13 cellular contexts compared by ENCODE assay signal in the genomic region with DNA sequence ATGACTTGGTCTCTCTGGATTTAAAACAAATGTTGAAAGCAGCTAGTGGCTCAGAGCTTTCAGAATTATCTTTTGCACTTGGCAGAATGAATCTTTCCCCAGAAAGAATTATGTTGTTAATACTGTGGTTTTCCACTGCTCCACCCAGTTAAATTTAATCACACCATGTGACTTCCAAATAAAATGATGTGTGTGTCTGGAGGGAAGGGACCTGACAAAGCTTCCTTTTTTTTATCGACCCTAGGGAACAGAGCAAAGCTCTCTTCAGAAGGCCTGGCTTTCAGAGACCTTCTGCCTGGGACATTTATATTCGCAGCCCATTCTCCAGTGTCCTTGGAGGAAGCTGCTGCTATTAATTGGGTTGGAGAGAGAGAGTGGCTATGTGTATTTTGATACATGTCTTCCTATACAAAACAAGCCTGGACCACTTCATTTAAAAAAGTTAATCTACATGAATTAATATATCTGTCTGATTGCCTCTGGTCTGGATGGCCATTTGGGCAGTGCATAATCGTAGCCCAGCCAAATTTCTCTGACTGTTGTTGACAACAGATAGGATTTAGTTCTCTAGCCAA.
DNase-seq lines count a peak whose midpoint lies in the region; ATAC-seq and TF ChIP-seq lines count a peak whose summit lies in the region.
"Had no signal": no experiment of that assay in that cellular context is flagged by ENCODE, and none has a peak within 500 bp of the region (broad histone marks: within the 10 kb centered on the region; RNA-seq: fewer than 3 reads in every experiment).

No MANE protein-coding gene starts in this region.

- no peaks in the 10 kb centered on the region for H3K27me3 Mint-ChIP-seq in T-helper 2 cell treated with Interferon-gamma antibody and Interleukin-4, amounts not matched to agents 5 μg/mL and 100 μg/mL, for 36 hours (ENCODE audit: low read depth)

- peak overlapping the region in 2 of 11 experiments; percentile 5 to 27; a peak in 1 of 22 replicates for H3K9ac ChIP-seq in BLaER1 treated with 17β-estradiol and CSF1 and Interleukin-3, amounts not matched to agents 10 nM and 100 nM
- H3K9ac ChIP-seq in rectal smooth muscle tissue (ENCODE audit: low read length) = no peak overlapping the region

- peak overlapping the region in 3 of 11 experiments; percentile 8 to 84 (median 19); a peak in 1 of 22 replicates for H3K27ac ChIP-seq in BLaER1 treated with 17β-estradiol and CSF1 and Interleukin-3, amounts not matched to agents 10 nM and 100 nM
- peak overlapping the region; percentile 63 to 80 (median 76) for H3K27ac ChIP-seq in gastroesophageal sphincter
- H3K27ac ChIP-seq in rectal smooth muscle tissue (ENCODE audit: low read depth, low read length) = peak overlapping the region; percentile 59

- peaks cover 0 to 34% (median 24%) of the 10 kb centered on the region in 11 experiments; a peak in 14 of 22 replicates for H3K36me3 ChIP-seq in BLaER1 treated with 17β-estradiol and CSF1 and Interleukin-3, amounts not matched to agents 10 nM and 100 nM
- H3K36me3 ChIP-seq in gastroesophageal sphincter = no peaks in the 10 kb centered on the region
- no peaks in the 10 kb centered on the region for H3K36me3 ChIP-seq in rectal smooth muscle tissue (ENCODE audit: control insufficient read depth, insufficient read depth, low read length)

- 0 to 2% methylated on average over 2 to 3 of the region's 3 CpGs for WGBS in gastroesophageal sphincter (ENCODE audit: low coverage in 1 of 2), 2 donors

- TF ChIP-seq EP300 in gastroesophageal sphincter (IDR thresholded peaks at IDR 0.05) = no peak

- DNase-seq in SK-N-DZ (ENCODE audit: low spot score) (peak; percentile 48), iPS-NIHi11 (ENCODE audit: low spot score) (no peak)
- no peak for DNase-seq in T-helper 2 cell treated with Interferon-gamma antibody and Interleukin-4, amounts not matched to agents 5 μg/mL and 100 μg/mL, for 36 hours (ENCODE audit: low spot score)
- DNase-seq: activated effector memory CD4-positive, alpha-beta T cell treated with anti-CD3 and anti-CD28 coated beads, Interleukin-2, amount 50 U/mL, for 16 hours; mucosa of descending colon; spleen had no signal

- H3K4me3 ChIP-seq in BLaER1 treated with 17β-estradiol and CSF1 and Interleukin-3, amounts not matched to agents 10 nM and 100 nM = no peak overlapping the region
- H3K4me3 ChIP-seq in gastroesophageal sphincter = no peak overlapping the region
- H3K4me3 ChIP-seq in rectal smooth muscle tissue (ENCODE audit: low read length) = no peak overlapping the region
- H3K4me3 ChIP-seq: mucosa of descending colon, spleen had no signal

- H3K27ac Mint-ChIP-seq in T-helper 2 cell treated with Interferon-gamma antibody and Interleukin-4, amounts not matched to agents 5 μg/mL and 100 μg/mL, for 36 hours = no peak overlapping the region
- H3K27ac Mint-ChIP-seq: WTC11 had no signal

- peak; percentile 46 for ATAC-seq in gastroesophageal sphincter
- no peak for ATAC-seq in HG02571 (IDR thresholded peaks at IDR 0.05; ENCODE audit: unreplicated experiment)
- no peak for ATAC-seq in HG03139 (IDR thresholded peaks at IDR 0.05; ENCODE audit: unreplicated experiment)
- ATAC-seq: mucosa of descending colon, Panc1, WTC11 had no signal

- peaks cover 15% of the 10 kb centered on the region for H3K4me1 Mint-ChIP-seq in T-helper 2 cell treated with Interferon-gamma antibody and Interleukin-4, amounts not matched to agents 5 μg/mL and 100 μg/mL, for 36 hours (ENCODE audit: low read depth)

- no peak overlapping the region for H3K4me3 Mint-ChIP-seq in T-helper 2 cell treated with Interferon-gamma antibody and Interleukin-4, amounts not matched to agents 5 μg/mL and 100 μg/mL, for 36 hours
- H3K4me3 Mint-ChIP-seq: WTC11 had no signal

- H3K9me3 Mint-ChIP-seq in T-helper 2 cell treated with Interferon-gamma antibody and Interleukin-4, amounts not matched to agents 5 μg/mL and 100 μg/mL, for 36 hours = no peaks in the 10 kb centered on the region
- H3K9me3 Mint-ChIP-seq: WTC11 had no signal

- no peaks in the 10 kb centered on the region for H3K27me3 ChIP-seq in BLaER1 treated with 17β-estradiol and CSF1 and Interleukin-3, amounts not matched to agents 10 nM and 100 nM
- H3K27me3 ChIP-seq in gastroesophageal sphincter (no peaks in the 10 kb centered on the region), rectal smooth muscle tissue (ENCODE audit: control insufficient read depth, insufficient read depth, low read length) (no peaks in the 10 kb centered on the region)
- H3K27me3 ChIP-seq: spleen had no signal

- no peak for TF ChIP-seq CTCF in gastroesophageal sphincter (IDR thresholded peaks at IDR 0.05)

- peaks cover 58 to 86% (median 77%) of the 10 kb centered on the region in 10 experiments for H3K4me1 ChIP-seq in BLaER1 treated with 17β-estradiol and CSF1 and Interleukin-3, amounts not matched to agents 10 nM and 100 nM
- H3K4me1 ChIP-seq in gastroesophageal sphincter (peaks cover 30 to 95% (median 50%) of the 10 kb centered on the region in 3 donors), rectal smooth muscle tissue (ENCODE audit: control insufficient read depth, insufficient read depth, low read length) (peaks cover 83% of the 10 kb centered on the region)

- no peak for TF ChIP-seq POLR2A in gastroesophageal sphincter (IDR thresholded peaks at IDR 0.05)

- peaks cover 0 to 90% (median 73%) of the 10 kb centered on the region in 11 experiments; a peak in 14 of 22 replicates for H4K20me1 ChIP-seq in BLaER1 treated with 17β-estradiol and CSF1 and Interleukin-3, amounts not matched to agents 10 nM and 100 nM

- peaks cover 0 to 1% (median 0%) of the 10 kb centered on the region in 11 experiments; a peak in 2 of 22 replicates for H3K9me3 ChIP-seq in BLaER1 treated with 17β-estradiol and CSF1 and Interleukin-3, amounts not matched to agents 10 nM and 100 nM (replicated peaks in 1 of 11)
- no peaks in the 10 kb centered on the region for H3K9me3 ChIP-seq in gastroesophageal sphincter
- H3K9me3 ChIP-seq: mucosa of descending colon, spleen had no signal

- H3K4me2 ChIP-seq in BLaER1 treated with 17β-estradiol and CSF1 and Interleukin-3, amounts not matched to agents 10 nM and 100 nM = peak overlapping the region; percentile 35 to 94 (median 58)

- no peaks in the 10 kb centered on the region for H3K36me3 Mint-ChIP-seq in T-helper 2 cell treated with Interferon-gamma antibody and Interleukin-4, amounts not matched to agents 5 μg/mL and 100 μg/mL, for 36 hours (ENCODE audit: low read depth)
- H3K36me3 Mint-ChIP-seq: WTC11 had no signal
